8 cellular contexts compared by ENCODE assay signal in the genomic region with DNA sequence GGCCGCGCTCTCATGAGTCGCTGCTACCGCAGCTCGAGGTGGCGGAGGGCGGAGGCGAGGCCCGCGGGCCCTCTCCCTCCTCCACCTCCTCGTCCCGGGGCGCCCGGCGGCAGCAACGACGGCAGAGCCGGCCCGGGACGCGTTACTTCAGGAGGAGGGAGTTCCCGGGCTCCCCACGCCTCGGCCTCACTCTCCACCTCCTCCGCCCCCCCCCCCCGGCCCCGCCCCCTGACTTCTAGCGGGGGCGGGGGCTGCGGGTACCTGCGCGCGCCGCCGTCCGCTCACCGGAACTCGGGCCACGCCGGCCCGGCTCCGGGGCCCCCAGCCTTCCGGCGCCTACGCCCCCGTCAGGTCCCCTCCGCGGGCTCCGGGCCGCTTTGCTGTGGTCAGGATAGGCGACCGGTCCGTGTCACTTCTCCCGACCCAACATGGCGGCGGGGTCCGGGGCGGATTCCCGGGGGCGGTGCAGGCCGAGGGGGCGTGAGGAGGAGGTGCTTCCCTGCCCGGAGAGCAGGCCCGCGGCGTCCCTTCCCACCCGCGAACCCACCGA. TPM values are rescaled to one million over a fixed set of nuclear protein-coding genes. Genes with fewer than 3 reads are reported as not detected.
DNase-seq lines count a peak whose midpoint lies in the region; ATAC-seq and TF ChIP-seq lines count a peak whose summit lies in the region.

A gene (minus strand): TSS at position 120 of the 550 bp plus-strand sequence. CDS start 55,415 bp downstream, outside the sequence.

- DNase-seq in SIG-M5 treated with dmso at 0.1 percent for 504 hours (lab: John Stamatoyannopoulos, UW; ENCODE audit: unreplicated experiment): peak; percentile 38
- no peak for DNase-seq in SIG-M5 (lab: John Stamatoyannopoulos, UW)
- DNase-seq in NCI-H2196 (lab: John Stamatoyannopoulos, UW; ENCODE audit: unreplicated experiment): peak; percentile 91
- DNase-seq in activated CD4-positive, alpha-beta T cell treated with anti-CD3 and anti-CD28 coated beads, Interleukin-2, amount 50 U/mL, for 24 hours (ENCODE audit: low read depth in 1 of 2, low spot score in 1 of 2): peak; percentile 49 to 55
- DNase-seq in dermis microvascular lymphatic vessel endothelial cell (ENCODE audit: low read depth in 2 of 2): peak; percentile 41 to 81
- DNase-seq in lower lobe of right lung: peak; percentile 82
- peak; percentile 36 to 71 (median 49) for DNase-seq in stimulated activated CD4-positive, alpha-beta T cell treated with anti-CD3 and anti-CD28 coated beads, TNF-alpha, amount 100 ng/mL, for 24 hours (ENCODE audit: low read depth in 3 of 3)

- peaks cover 47% of the 10 kb centered on the region for H3K4me1 ChIP-seq in lower lobe of right lung

- H3K4me3 ChIP-seq in lower lobe of right lung: peak within 1 kb of the TSS; percentile 91

- no peaks in the 10 kb centered on the region for H3K27me3 ChIP-seq in lower lobe of right lung (ENCODE audit: low read depth)

- H3K27ac ChIP-seq in lower lobe of right lung: peak within 1 kb of the TSS; percentile 93

- no peaks in the 10 kb centered on the region for H3K9me3 ChIP-seq in lower lobe of right lung

- no peaks in the 10 kb centered on the region for H3K36me3 ChIP-seq in lower lobe of right lung

- TF ChIP-seq CTCF in lower lobe of right lung (IDR thresholded peaks at IDR 0.05): no peak

- peak; percentile 50 for ATAC-seq in HG02852 (IDR thresholded peaks at IDR 0.05; ENCODE audit: unreplicated experiment)
- ATAC-seq in lower lobe of right lung: peak; percentile 95 to 96

- intact Hi-C loops in lower lobe of right lung (cut with DNase I): no loop called here

RNA-seq across cellular contexts. Expression of the gene that starts here (rescaled TPM):
- total RNA-seq in dermis microvascular lymphatic vessel endothelial cell (149 and 207 TPM in 2 replicates), lower lobe of right lung (42.0 TPM)
